1 cellular context compared by ENCODE assay signal in genomic region chr7:80918909-80919721, GRCh38.
TF ChIP-seq lines count a peak whose summit lies in the region.

Gene SEMA3C, minus strand, starts transcription at chr7:80919051. Its CDS starts 2,270 bp downstream, at chr7:80916781.

TF ChIP-seq in HCT116, 20 proteins besides CTCF, POLR2A, EP300 and RAD21 (continued from another document):
- TF ChIP-seq ATF3 (IDR thresholded peaks at IDR 0.05) = no peak; the same call in 1 of the 2 replicates
- no peak for TF ChIP-seq SP1 (IDR thresholded peaks at IDR 0.05; ENCODE audit: low read depth)
- no peak for TF ChIP-seq EZH2 (IDR thresholded peaks at IDR 0.05)
- peak; percentile 84 for TF ChIP-seq POLR2AphosphoS5 (IDR thresholded peaks at IDR 0.05; ENCODE audit: low read depth, low read length)
- no peak for TF ChIP-seq CEBPB (IDR thresholded peaks at IDR 0.05; ENCODE audit: low read depth)
